ENCODE assay signal across 1 cellular context in the genomic region with DNA sequence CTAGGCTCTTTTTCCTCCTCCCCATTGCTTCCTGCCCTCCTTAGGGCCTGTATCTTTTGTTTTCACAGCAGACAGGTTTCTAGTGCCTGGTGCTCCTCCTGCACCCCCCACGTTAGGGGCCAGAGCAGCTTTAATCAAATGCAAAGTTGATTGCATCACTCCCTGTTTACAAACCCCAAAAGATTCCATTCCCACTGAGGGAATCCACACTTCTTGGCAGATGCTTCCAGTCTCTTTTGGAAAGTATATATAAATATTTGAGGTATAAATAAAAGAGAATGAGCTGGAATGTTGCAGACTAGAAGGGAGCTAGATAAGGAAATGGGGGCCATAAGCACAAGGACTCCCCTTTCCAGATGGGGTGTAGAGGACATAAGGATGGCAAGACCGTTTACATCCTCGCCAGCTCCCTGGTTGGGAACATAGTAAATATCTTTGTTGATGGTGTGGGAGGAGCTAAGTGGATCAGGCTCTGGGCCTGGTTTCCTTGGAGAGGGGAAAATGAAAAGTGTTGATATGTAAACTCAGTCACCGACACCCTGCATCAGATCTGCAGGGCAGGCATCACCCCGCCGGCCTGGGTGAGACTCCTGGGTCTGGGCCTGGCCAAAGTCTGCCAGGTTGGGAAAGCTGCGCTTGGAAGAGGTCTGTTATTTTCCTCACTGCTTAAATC.
TF ChIP-seq lines count a peak whose summit lies in the region.

No MANE protein-coding gene starts in this region.

TF ChIP-seq in liver, 16 proteins besides CTCF, POLR2A, EP300 and RAD21 (continued from another document):
- TF ChIP-seq, protein P1, sequence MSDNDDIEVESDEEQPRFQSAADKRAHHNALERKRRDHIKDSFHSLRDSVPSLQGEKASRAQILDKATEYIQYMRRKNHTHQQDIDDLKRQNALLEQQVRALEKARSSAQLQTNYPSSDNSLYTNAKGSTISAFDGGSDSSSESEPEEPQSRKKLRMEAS (IDR thresholded peaks at IDR 0.05) = peak; percentile 26
- TF ChIP-seq YY1 (IDR thresholded peaks at IDR 0.05) (peak; percentile 51), GABPA (IDR thresholded peaks at IDR 0.05 in 1 of 2, conservative IDR thresholded peaks at IDR 0.05 in 1 of 2) (no peak)
- TF ChIP-seq, protein P2, sequence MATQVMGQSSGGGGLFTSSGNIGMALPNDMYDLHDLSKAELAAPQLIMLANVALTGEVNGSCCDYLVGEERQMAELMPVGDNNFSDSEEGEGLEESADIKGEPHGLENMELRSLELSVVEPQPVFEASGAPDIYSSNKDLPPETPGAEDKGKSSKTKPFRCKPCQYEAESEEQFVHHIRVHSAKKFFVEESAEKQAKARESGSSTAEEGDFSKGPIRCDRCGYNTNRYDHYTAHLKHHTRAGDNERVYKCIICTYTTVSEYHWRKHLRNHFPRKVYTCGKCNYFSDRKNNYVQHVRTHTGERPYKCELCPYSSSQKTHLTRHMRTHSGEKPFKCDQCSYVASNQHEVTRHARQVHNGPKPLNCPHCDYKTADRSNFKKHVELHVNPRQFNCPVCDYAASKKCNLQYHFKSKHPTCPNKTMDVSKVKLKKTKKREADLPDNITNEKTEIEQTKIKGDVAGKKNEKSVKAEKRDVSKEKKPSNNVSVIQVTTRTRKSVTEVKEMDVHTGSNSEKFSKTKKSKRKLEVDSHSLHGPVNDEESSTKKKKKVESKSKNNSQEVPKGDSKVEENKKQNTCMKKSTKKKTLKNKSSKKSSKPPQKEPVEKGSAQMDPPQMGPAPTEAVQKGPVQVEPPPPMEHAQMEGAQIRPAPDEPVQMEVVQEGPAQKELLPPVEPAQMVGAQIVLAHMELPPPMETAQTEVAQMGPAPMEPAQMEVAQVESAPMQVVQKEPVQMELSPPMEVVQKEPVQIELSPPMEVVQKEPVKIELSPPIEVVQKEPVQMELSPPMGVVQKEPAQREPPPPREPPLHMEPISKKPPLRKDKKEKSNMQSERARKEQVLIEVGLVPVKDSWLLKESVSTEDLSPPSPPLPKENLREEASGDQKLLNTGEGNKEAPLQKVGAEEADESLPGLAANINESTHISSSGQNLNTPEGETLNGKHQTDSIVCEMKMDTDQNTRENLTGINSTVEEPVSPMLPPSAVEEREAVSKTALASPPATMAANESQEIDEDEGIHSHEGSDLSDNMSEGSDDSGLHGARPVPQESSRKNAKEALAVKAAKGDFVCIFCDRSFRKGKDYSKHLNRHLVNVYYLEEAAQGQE (IDR thresholded peaks at IDR 0.05) = peak; percentile 25
